In the genomic region with DNA sequence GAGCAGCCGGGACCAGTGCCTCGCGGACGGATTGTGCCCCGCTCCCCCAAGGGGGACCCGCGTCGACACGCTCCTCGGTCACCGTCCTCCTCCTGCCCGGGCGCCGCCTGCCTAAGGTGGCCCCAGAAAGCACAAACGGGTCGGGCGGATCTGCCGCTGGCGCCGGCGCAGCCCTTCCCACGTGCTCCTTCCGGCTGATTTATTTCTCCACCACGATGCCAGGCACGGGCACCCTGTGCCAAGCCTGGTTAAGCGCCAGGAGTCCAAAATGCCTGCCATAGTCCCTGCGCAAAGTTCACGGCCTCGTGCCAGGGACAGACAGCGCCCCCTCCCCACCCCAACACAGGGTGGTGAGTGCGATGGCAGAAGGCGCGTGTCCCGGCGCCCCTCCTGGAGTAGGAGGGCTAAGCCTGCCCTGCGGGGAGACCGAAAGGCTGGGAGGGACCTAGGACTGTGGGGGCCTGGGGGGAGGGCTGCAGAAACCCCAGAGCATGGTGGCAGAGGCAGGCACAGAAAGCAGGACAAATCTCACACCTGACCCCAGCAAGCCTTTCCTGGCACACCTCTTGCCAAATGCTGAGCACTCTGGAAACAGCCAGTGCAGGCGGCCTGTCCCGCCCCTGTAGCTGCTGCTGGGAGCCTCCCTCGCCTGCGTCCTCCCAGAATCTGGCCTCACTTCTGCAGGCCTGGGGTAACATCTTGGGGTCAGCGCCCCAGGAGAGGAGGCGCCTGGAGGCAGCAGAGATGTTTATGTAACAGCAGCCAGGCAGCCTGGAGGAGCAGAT, we compare ENCODE assay signal across 8 cellular contexts. TPM values are rescaled to one million over a fixed set of nuclear protein-coding genes. Genes with fewer than 3 reads are reported as not detected.
DNase-seq lines count a peak whose midpoint lies in the region; ATAC-seq and TF ChIP-seq lines count a peak whose summit lies in the region.

No MANE protein-coding gene starts in this region.

- H3K36me3 ChIP-seq in SJCRH30 (peaks cover 4% of the 10 kb centered on the region; the same call in 1 of the 2 replicates), parathyroid adenoma (ENCODE audit: control insufficient read depth, insufficient read depth, low read length) (no peaks in the 10 kb centered on the region)

- H3K4me2 ChIP-seq in parathyroid adenoma (ENCODE audit: low read length): peak overlapping the region; percentile 98

- DNase-seq in DMS79 (lab: John Stamatoyannopoulos, UW) (peak; percentile 20), SJCRH30 (peak in 1 of 2 experiments; percentile 40), cardiac septum (ENCODE audit: low spot score) (peak; percentile 87), mesenteric fat pad (ENCODE audit: low spot score) (no peak)

- peak overlapping the region; percentile 84 for H2AFZ ChIP-seq in parathyroid adenoma

- peaks cover 20% of the 10 kb centered on the region; the same call in 1 of the 2 replicates for H3K4me1 ChIP-seq in SJCRH30
- peaks cover 5% of the 10 kb centered on the region for H3K4me1 ChIP-seq in parathyroid adenoma

- H3K9me3 ChIP-seq in SJCRH30 (replicated peaks) (no peaks in the 10 kb centered on the region), parathyroid adenoma (ENCODE audit: control insufficient read depth, low read length) (no peaks in the 10 kb centered on the region)

- intact Hi-C loops in cardiac septum (cut with DNase I): loop anchor here (2.0 to 5.0 kb wide), 3 partner anchors 18 to 70 kb away; no protein-coding TSS in a partner anchor

- H3K79me2 ChIP-seq in parathyroid adenoma: no peaks in the 10 kb centered on the region

- H3K27me3 ChIP-seq in SJCRH30: peaks cover 45% of the 10 kb centered on the region
- H3K27me3 ChIP-seq in parathyroid adenoma (ENCODE audit: control insufficient read depth, insufficient read depth, low read length): no peaks in the 10 kb centered on the region

- TF ChIP-seq CTCF in parathyroid adenoma (IDR thresholded peaks at IDR 0.05): no peak

- WGBS in adipose tissue, 3 donors: 4 to 8% (median 7%) methylated on average over 41 to 43 of the region's 43 CpGs

- H3K27ac ChIP-seq in SJCRH30 (peak overlapping the region; percentile 30), adipose tissue (ENCODE audit: low read depth, low read length) (peak overlapping the region; percentile 55), parathyroid adenoma (peak overlapping the region; percentile 84)

- H3K9ac ChIP-seq in parathyroid adenoma: no peak overlapping the region

- H3K4me3 ChIP-seq in SJCRH30: peak overlapping the region; percentile 81
- peak overlapping the region; percentile 66 for H3K4me3 ChIP-seq in parathyroid adenoma (ENCODE audit: low read depth, low read length)

- ATAC-seq in HG02884 (IDR thresholded peaks at IDR 0.05; ENCODE audit: unreplicated experiment) (peak; percentile 13), HG03280 (IDR thresholded peaks at IDR 0.05; ENCODE audit: unreplicated experiment) (no peak)

RNA-seq across cellular contexts. Expression of a gene that starts 1.0 kb away (rescaled TPM):
- 25.8 and 28.5 TPM in 2 replicates for total RNA-seq in SJCRH30 (2014; rRNA removed; shearing (Covaris generic))
- polyA plus RNA-seq in adipose tissue: 10 to 100 TPM; 10.4 to 35.7 (median 25.0) TPM
- total RNA-seq in cardiac septum: 29.7 TPM
- total RNA-seq in mesenteric fat pad: 89.5 TPM

Comparison
In these comparisons a context has a peak if more than half of its experiments do, and no peak if none do; other contexts are left out.
1. H3K27ac ChIP-seq: peak in every context shown above with its lines; median percentile 84 in parathyroid adenoma; 55 in adipose tissue; 30 in SJCRH30.